Comparison of ENCODE assay signal across 1 cellular context in the genomic region with DNA sequence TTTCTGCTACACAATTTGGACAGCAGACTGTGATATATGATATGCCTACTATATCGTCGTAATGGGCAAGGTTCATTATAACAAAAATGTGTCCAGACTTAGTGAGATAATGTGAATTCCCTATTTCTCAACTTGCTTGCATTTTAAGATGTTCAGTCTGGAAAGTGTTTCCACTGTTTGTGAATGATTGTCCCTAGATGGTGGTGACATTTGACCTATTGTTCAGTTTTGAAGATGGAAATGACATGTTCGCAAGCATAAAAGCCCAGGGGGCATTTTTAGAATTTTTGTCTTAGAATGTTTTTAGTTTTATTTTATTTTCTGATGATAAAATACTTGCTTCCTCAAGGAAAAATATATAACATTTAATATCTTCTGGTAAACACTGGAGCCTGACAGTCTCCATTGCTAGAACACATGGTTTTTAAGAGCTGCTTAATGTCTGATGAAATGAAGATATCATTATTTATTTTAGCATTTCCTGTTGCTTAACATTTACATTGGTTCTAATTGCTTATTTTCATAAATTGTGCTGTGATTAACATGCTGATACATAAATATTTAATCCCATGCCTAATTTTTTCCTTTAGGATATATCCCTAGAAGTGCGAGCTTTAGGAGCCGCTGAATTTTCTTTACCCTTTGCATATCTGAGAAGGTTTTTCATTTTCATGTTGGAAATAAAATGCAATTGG.
TF ChIP-seq lines count a peak whose summit lies in the region.

No MANE protein-coding gene starts in this region.

TF ChIP-seq in HCT116, 20 proteins besides CTCF, POLR2A, EP300 and RAD21 (continued from another document):
- TF ChIP-seq, protein P1, sequence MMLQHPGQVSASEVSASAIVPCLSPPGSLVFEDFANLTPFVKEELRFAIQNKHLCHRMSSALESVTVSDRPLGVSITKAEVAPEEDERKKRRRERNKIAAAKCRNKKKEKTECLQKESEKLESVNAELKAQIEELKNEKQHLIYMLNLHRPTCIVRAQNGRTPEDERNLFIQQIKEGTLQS (IDR thresholded peaks at IDR 0.05), result no peak
- no peak for TF ChIP-seq TCF7L2 (IDR thresholded peaks at IDR 0.05; ENCODE audit: borderline replicate concordance, extremely low read depth, insufficient read depth, insufficient read length)
- no peak for TF ChIP-seq FOSL1 (IDR thresholded peaks at IDR 0.05; ENCODE audit: low read depth)
